8 cellular contexts compared by ENCODE assay signal in genomic region chr2:219228745-219229374, GRCh38.
DNase-seq lines count a peak whose midpoint lies in the region; ATAC-seq and TF ChIP-seq lines count a peak whose summit lies in the region.

No MANE protein-coding gene starts in this region.

- peak; percentile 29 for ATAC-seq in GM21717 (IDR thresholded peaks at IDR 0.05; ENCODE audit: unreplicated experiment)

- H3K4me1 ChIP-seq in mucosa of rectum (ENCODE audit: control insufficient read depth in 2 of 2, insufficient read depth in 2 of 2, low read length in 2 of 2), result peaks cover 18 to 25% of the 10 kb centered on the region in 2 donors

- H3K27me3 ChIP-seq in GM06990 (replicated peaks; ENCODE audit: control insufficient read depth, insufficient read depth, low read length) (no peaks in the 10 kb centered on the region), mucosa of rectum (ENCODE audit: control insufficient read depth in 2 of 2, insufficient read depth in 2 of 2, low read length in 2 of 2) (no peaks in the 10 kb centered on the region)

- peak overlapping the region; percentile 93 to 95 for H3K9ac ChIP-seq in mucosa of rectum (ENCODE audit: low read depth in 1 of 2, low read length in 2 of 2)

- H3K4me3 ChIP-seq in GM06990 (replicated peaks; ENCODE audit: low read depth, low read length) (peak overlapping the region; percentile 92), coronary artery (peak overlapping the region; percentile 86), mucosa of rectum (ENCODE audit: low read length in 2 of 2) (peak overlapping the region; percentile 87 to 99)

- H3K27ac ChIP-seq in KOPT-K1 (ENCODE audit: low read depth, low read length, poor library complexity, severe bottlenecking) (peak overlapping the region; percentile 80), coronary artery (peak overlapping the region; percentile 91 to 96), mucosa of rectum (ENCODE audit: low read depth in 2 of 2, low read length in 2 of 2) (peak overlapping the region; percentile 92 to 96)

- H3K9me3 ChIP-seq in KOPT-K1 (ENCODE audit: insufficient read depth, low read length, poor library complexity, severe bottlenecking) (no peaks in the 10 kb centered on the region), mucosa of rectum (ENCODE audit: control insufficient read depth in 2 of 2, low read length in 2 of 2) (no peaks in the 10 kb centered on the region)

- TF ChIP-seq CTCF in GM06990 (IDR thresholded peaks at IDR 0.05; ENCODE audit: insufficient read depth, low read length, poor library complexity, severe bottlenecking) (no peak), coronary artery (IDR thresholded peaks at IDR 0.05) (no peak)

- H3K36me3 ChIP-seq in GM06990 (ENCODE audit: control insufficient read depth, insufficient read depth, low read length) (peaks cover 27% of the 10 kb centered on the region), KOPT-K1 (ENCODE audit: insufficient read depth, low read length) (peaks cover 55% of the 10 kb centered on the region), mucosa of rectum (ENCODE audit: control insufficient read depth in 2 of 2, insufficient read depth in 2 of 2, low read length in 2 of 2) (peaks cover 39 to 50% of the 10 kb centered on the region in 2 donors)

- DNase-seq in GM06990 (ENCODE audit: extremely low read depth, insufficient read length) (no peak), coronary artery (ENCODE audit: low spot score) (no peak), NCI-H1105 (lab: John Stamatoyannopoulos, UW) (no peak), kidney glomerular epithelial cell (lab: John Stamatoyannopoulos, UW) (no peak), NCI-H510A (lab: John Stamatoyannopoulos, UW) (no peak)
